Comparison of ENCODE assay signal across 20 cellular contexts in genomic region chr15:66105286-66105984, GRCh38.
DNase-seq lines count a peak whose midpoint lies in the region; TF ChIP-seq lines count a peak whose summit lies in the region.
"Had no signal": no experiment of that assay in that cellular context is flagged by ENCODE, and none has a peak within 500 bp of the region (broad histone marks: within the 10 kb centered on the region; RNA-seq: fewer than 3 reads in every experiment).

No MANE protein-coding gene starts in this region.

- H3K36me3 ChIP-seq in iPS-15b (ENCODE audit: control insufficient read depth, insufficient read depth, low read length), result no peaks in the 10 kb centered on the region
- H3K36me3 ChIP-seq in ascending aorta, result no peaks in the 10 kb centered on the region
- H3K36me3 ChIP-seq: BE2C, MG63 had no signal

- H3K4me1 ChIP-seq in iPS-15b (ENCODE audit: control insufficient read depth, insufficient read depth, low read length), result peaks cover 9% of the 10 kb centered on the region
- H3K4me1 ChIP-seq in ascending aorta, result no peaks in the 10 kb centered on the region
- H3K4me1 ChIP-seq: BE2C had no signal

- H3K4me3 ChIP-seq in iPS-15b (ENCODE audit: low read depth, low read length), result no peak overlapping the region
- H3K4me3 ChIP-seq in ascending aorta, result no peak overlapping the region
- H3K4me3 ChIP-seq: GM23248, MG63 had no signal

- H3K27me3 ChIP-seq in iPS-15b (ENCODE audit: control insufficient read depth, insufficient read depth, low read length) (no peaks in the 10 kb centered on the region), ascending aorta (no peaks in the 10 kb centered on the region)
- H3K27me3 ChIP-seq: BE2C, MG63 had no signal

- DNase-seq in NCI-H2081 (lab: John Stamatoyannopoulos, UW) (peak; percentile 35 to 47), NCI-H2081 treated with DMSO at 0.1 percent for 48 hours (lab: John Stamatoyannopoulos, UW) (no peak), NCI-H82 treated with DMSO at 0.1 percent for 48 hours (lab: John Stamatoyannopoulos, UW; ENCODE audit: unreplicated experiment) (peak; percentile 51), amniotic stem cell (lab: John Stamatoyannopoulos, UW) (no peak), ascending aorta (ENCODE audit: low spot score in 2 of 2) (no peak), SKM-1 (lab: John Stamatoyannopoulos, UW; ENCODE audit: unreplicated experiment) (no peak), DMS153 treated with DMSO at 0.1 percent for 48 hours (lab: John Stamatoyannopoulos, UW; ENCODE audit: unreplicated experiment) (no peak)
- DNase-seq: BE2C; CD4-positive, CD25-positive, alpha-beta regulatory T cell; COR-L47; DMS153; GF-D8; GM23248; Karpas-422; MG63; NCI-H1092 treated with DMSO at 0.1 percent for 48 hours; NCI-H1930; NK-92 treated with Interleukin-12 subunit alpha and Interleukin-12 subunit beta, amount 100 ng/mL, for 24 hours; Right ventricle myocardium superior had no signal

- no peaks in the 10 kb centered on the region for H3K9me3 ChIP-seq in iPS-15b (ENCODE audit: control insufficient read depth, insufficient read depth, low read length)
- no peaks in the 10 kb centered on the region for H3K9me3 ChIP-seq in ascending aorta
- H3K9me3 ChIP-seq: BE2C, MG63 had no signal

- no peak overlapping the region for H3K27ac ChIP-seq in ascending aorta
- H3K27ac ChIP-seq: GM23248 had no signal

- no peak for TF ChIP-seq CTCF in ascending aorta (IDR thresholded peaks at IDR 0.05)

- intact Hi-C loops in ascending aorta (cut with DNase I), result no loop called here

- peak overlapping the region; percentile 37 for H3K9ac ChIP-seq in iPS-15b (ENCODE audit: low read depth, low read length)
- H3K9ac ChIP-seq: GM23248 had no signal

Comparison
In these comparisons a context has a peak if more than half of its experiments do, and no peak if none do; other contexts are left out.
1. DNase-seq: peak in NCI-H2081 (2 of 2) and NCI-H82 treated with DMSO at 0.1 percent for 48 hours (single experiment); none in NCI-H2081 treated with DMSO at 0.1 percent for 48 hours (single experiment), amniotic stem cell (single experiment), ascending aorta (0 of 2), SKM-1 (single experiment) and DMS153 treated with DMSO at 0.1 percent for 48 hours (single experiment).